In the genomic region with DNA sequence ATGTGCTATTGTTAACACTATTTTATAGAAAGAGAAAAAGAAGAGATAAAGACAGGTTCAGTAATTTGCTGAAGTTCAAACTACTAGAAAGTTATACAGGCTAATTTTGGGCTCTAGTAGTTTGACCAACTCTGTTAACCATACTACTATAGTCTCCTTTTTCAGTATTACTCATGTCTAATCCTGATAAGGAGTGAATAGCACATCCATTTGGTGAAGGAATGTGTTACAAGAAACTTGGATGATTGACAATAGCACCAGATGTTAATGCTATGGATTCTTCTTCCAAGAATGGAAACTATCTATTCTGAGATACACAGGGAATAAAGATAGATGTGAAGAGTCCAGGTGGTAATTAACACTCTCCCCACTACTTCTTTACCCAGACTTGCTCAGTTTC, we compare ENCODE assay signal across 23 cellular contexts.
DNase-seq lines count a peak whose midpoint lies in the region; ATAC-seq and TF ChIP-seq lines count a peak whose summit lies in the region.
"Had no signal": no experiment of that assay in that cellular context is flagged by ENCODE, and none has a peak within 500 bp of the region (broad histone marks: within the 10 kb centered on the region; RNA-seq: fewer than 3 reads in every experiment).

No MANE protein-coding gene starts in this region.

- no peak overlapping the region for H2AFZ ChIP-seq in PC-3 (ENCODE audit: low read length)

- DNase-seq in AG10803 (ENCODE audit: low read depth): peak; percentile 12
- DNase-seq in NCI-H226: peak; percentile 47
- DNase-seq in cardiac fibroblast (ENCODE audit: low read depth in 2 of 2): peak; percentile 1 to 30
- DNase-seq in iris pigment epithelial cell (ENCODE audit: low read depth): peak; percentile 63
- DNase-seq in HK-2 (ENCODE audit: unreplicated experiment): no peak
- DNase-seq in PC-3: no peak
- DNase-seq: 8988T; CD8-positive, alpha-beta memory T cell; DMS79; NCI-H1092; NCI-H2081 treated with DMSO at 0.1 percent for 48 hours; NCI-H2227 treated with DMSO at 0.1 percent for 48 hours; NCI-H526; NK-92 treated with Interleukin-12 subunit alpha and Interleukin-12 subunit beta, amount 100 ng/mL, for 24 hours; OCI-M1 had no signal

- no peaks in the 10 kb centered on the region for H3K9me2 ChIP-seq in PC-3 (replicated peaks; ENCODE audit: low read length)

- H3F3A ChIP-seq in PC-3 (ENCODE audit: low read length, unreplicated experiment): no peaks in the 10 kb centered on the region

- H3K27me3 ChIP-seq in PC-3 (ENCODE audit: low read length): no peaks in the 10 kb centered on the region
- H3K27me3 ChIP-seq: BLaER1 treated with 17β-estradiol and CSF1 and Interleukin-3, amounts not matched to agents 10 nM and 100 nM; SJSA1 had no signal

- no TSS peak for BruUV-seq in PC-3 (replicated peaks; lab: Mats Ljungman, UMichigan)

- H3K4me1 ChIP-seq in PC-3 (ENCODE audit: insufficient read depth, low read length): no peaks in the 10 kb centered on the region
- H3K4me1 ChIP-seq: BLaER1 treated with 17β-estradiol and CSF1 and Interleukin-3, amounts not matched to agents 10 nM and 100 nM had no signal

- ATAC-seq in PC-3 (no peak), HG03280 (IDR thresholded peaks at IDR 0.05; ENCODE audit: unreplicated experiment) (no peak), GM18909 (IDR thresholded peaks at IDR 0.05; ENCODE audit: poor library complexity, unreplicated experiment) (no peak)
- ATAC-seq: GM12878, HepG2 had no signal

- H4K20me1 ChIP-seq in PC-3 (ENCODE audit: low read length): no peaks in the 10 kb centered on the region
- H4K20me1 ChIP-seq: BLaER1 treated with 17β-estradiol and CSF1 and Interleukin-3, amounts not matched to agents 10 nM and 100 nM had no signal

- H3K36me3 ChIP-seq in PC-3 (ENCODE audit: low read depth, low read length): no peaks in the 10 kb centered on the region
- H3K36me3 ChIP-seq: BLaER1 treated with 17β-estradiol and CSF1 and Interleukin-3, amounts not matched to agents 10 nM and 100 nM; SJSA1 had no signal

- no peak overlapping the region for H3K4me3 ChIP-seq in AG10803 (ENCODE audit: low read length)
- no peak overlapping the region for H3K4me3 ChIP-seq in cardiac fibroblast (replicated peaks in 1 of 2; ENCODE audit: low read depth in 2 of 2, low read length in 2 of 2)
- H3K4me3 ChIP-seq in PC-3 (ENCODE audit: low read length): no peak overlapping the region
- H3K4me3 ChIP-seq: BLaER1 treated with 17β-estradiol and CSF1 and Interleukin-3, amounts not matched to agents 10 nM and 100 nM; GM12878; SJSA1 had no signal

- intact Hi-C loops in PC-3 (cut with micrococcal nuclease): no loop called here

- TF ChIP-seq CTCF in AG10803 (conservative IDR thresholded peaks at IDR 0.05; ENCODE audit: low read length): no peak
- TF ChIP-seq CTCF in cardiac fibroblast (IDR thresholded peaks at IDR 0.05; ENCODE audit: low read depth, low read length): no peak
- TF ChIP-seq CTCF in PC-3 (conservative IDR thresholded peaks at IDR 0.05; ENCODE audit: low read depth, low read length): no peak

- H3K9ac ChIP-seq in PC-3 (ENCODE audit: low read length): no peak overlapping the region
- H3K9ac ChIP-seq: BLaER1 treated with 17β-estradiol and CSF1 and Interleukin-3, amounts not matched to agents 10 nM and 100 nM; KMS-11 had no signal

- H3K9me3 ChIP-seq in PC-3 (ENCODE audit: low read length): no peaks in the 10 kb centered on the region
- H3K9me3 ChIP-seq: BLaER1 treated with 17β-estradiol and CSF1 and Interleukin-3, amounts not matched to agents 10 nM and 100 nM; SJSA1 had no signal

- POLR2A ChIA-PET in PC-3 (lab: Charles Lee; ENCODE audit: unreplicated experiment): no interaction called here

- H3K4me2 ChIP-seq in PC-3 (ENCODE audit: low read length): no peak overlapping the region
- H3K4me2 ChIP-seq: BLaER1 treated with 17β-estradiol and CSF1 and Interleukin-3, amounts not matched to agents 10 nM and 100 nM; KMS-11 had no signal

- no peaks in the 10 kb centered on the region for H3K79me2 ChIP-seq in PC-3 (ENCODE audit: low read length)

- H3K27ac ChIP-seq in PC-3 (ENCODE audit: low read length): no peak overlapping the region
- H3K27ac ChIP-seq: BLaER1 treated with 17β-estradiol and CSF1 and Interleukin-3, amounts not matched to agents 10 nM and 100 nM; KMS-11; RWPE1; SJSA1 had no signal

- CTCF ChIA-PET in PC-3 (lab: Charles Lee): no interaction called here

Comparison
In these comparisons a context has a peak if more than half of its experiments do, and no peak if none do; other contexts are left out.
1. DNase-seq: peak in AG10803 (single experiment), NCI-H226 (single experiment), cardiac fibroblast (2 of 2) and iris pigment epithelial cell (single experiment); none in HK-2 (single experiment) and PC-3 (single experiment).